24 cellular contexts compared by ENCODE assay signal in the genomic region with DNA sequence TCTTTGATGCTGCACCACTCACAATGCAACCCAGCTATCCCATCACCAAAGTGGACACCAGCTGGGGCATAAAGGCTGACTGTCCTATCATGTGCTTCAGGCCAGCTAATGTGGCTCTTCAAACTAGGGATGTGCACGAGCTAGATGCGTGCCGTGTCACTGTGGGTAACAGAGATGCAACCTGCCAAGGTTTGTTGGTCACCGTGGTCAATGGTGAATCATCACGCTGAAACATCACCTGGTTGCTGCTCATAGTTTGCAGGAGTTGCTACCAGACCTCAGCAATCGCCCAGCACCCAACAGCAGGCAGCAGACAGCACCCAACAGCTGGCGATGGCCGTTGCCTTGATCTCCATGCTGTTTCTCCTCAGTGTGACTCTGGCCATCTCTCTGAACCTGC. TPM values are rescaled to one million over a fixed set of nuclear protein-coding genes. Genes with fewer than 3 reads are reported as not detected.
"Had no signal": no experiment of that assay in that cellular context is flagged by ENCODE, and none has a peak within 500 bp of the region (broad histone marks: within the 10 kb centered on the region; RNA-seq: fewer than 3 reads in every experiment).

No MANE protein-coding gene starts in this region.

- ATAC-seq: activated CD8-positive, alpha-beta memory T cell treated with anti-CD3 and anti-CD28 coated beads, Interleukin-2, amount 10 ng/mL, durations not matched to agents 7 days and 5 days; body of pancreas; natural killer cell had no signal

- H3K9me3 ChIP-seq: prostate gland had no signal

- H3K27ac ChIP-seq: body of pancreas, prostate gland, spleen, upper lobe of left lung had no signal

- H3K4me3 ChIP-seq: body of pancreas, lung, prostate gland, spleen, upper lobe of left lung had no signal

- H3K4me3 Mint-ChIP-seq: activated CD4-positive, alpha-beta memory T cell treated with anti-CD3 and anti-CD28 coated beads for 36 hours; activated CD8-positive, alpha-beta memory T cell treated with anti-CD3 and anti-CD28 coated beads, Interleukin-2, amount 10 ng/mL, durations not matched to agents 7 days and 5 days; activated naive CD4-positive, alpha-beta T cell treated with anti-CD3 and anti-CD28 coated beads, Interleukin-2, amount 50 U/mL, for 24 hours; natural killer cell had no signal

- H3K4me1 ChIP-seq: body of pancreas, prostate gland, spleen, upper lobe of left lung had no signal

- H3K36me3 ChIP-seq: prostate gland, spleen, upper lobe of left lung had no signal

- H3K27ac Mint-ChIP-seq: activated CD4-positive, alpha-beta memory T cell treated with anti-CD3 and anti-CD28 coated beads for 36 hours; activated CD8-positive, alpha-beta memory T cell treated with anti-CD3 and anti-CD28 coated beads, Interleukin-2, amount 10 ng/mL, durations not matched to agents 7 days and 5 days; activated naive CD4-positive, alpha-beta T cell treated with anti-CD3 and anti-CD28 coated beads, Interleukin-2, amount 50 U/mL, for 24 hours; natural killer cell had no signal

- H3K27me3 ChIP-seq: body of pancreas, upper lobe of left lung had no signal

- H3K9me3 Mint-ChIP-seq: natural killer cell had no signal

- DNase-seq: activated CD4-positive, alpha-beta memory T cell treated with anti-CD3 and anti-CD28 coated beads for 36 hours; activated CD4-positive, alpha-beta T cell treated with anti-CD3 and anti-CD28 coated beads for 1 hour; activated CD8-positive, alpha-beta memory T cell treated with anti-CD3 and anti-CD28 coated beads, Interleukin-2, amount 10 ng/mL, durations not matched to agents 7 days and 5 days; activated gamma-delta T cell treated with Interleukin-2 at 50 U/mL for 16 hours; activated T-cell treated with anti-CD3 and anti-CD28 coated beads for 4 hours; anterior cingulate cortex; body of pancreas; caudate nucleus; dermis blood vessel endothelial cell; effector CD8-positive, alpha-beta T cell; erythroblast; foreskin fibroblast; midbrain; natural killer cell; spleen; stimulated activated CD4-positive, alpha-beta T cell treated with anti-CD3 and anti-CD28 coated beads, Interleukin-4, amount 100 ng/mL, for 1 hour; stimulated activated naive CD4-positive, alpha-beta T cell treated with Interleukin-2 at 50 U/mL for 16 hours; T-helper 1 cell; T-helper 9 cell; upper lobe of left lung had no signal

RNA-seq across cellular contexts. Expression of gene PCDHGA1, which starts 2.1 kb away (rescaled TPM):
- total RNA-seq: activated CD4-positive, alpha-beta memory T cell treated with anti-CD3 and anti-CD28 coated beads for 36 hours; activated CD8-positive, alpha-beta memory T cell treated with anti-CD3 and anti-CD28 coated beads, Interleukin-2, amount 10 ng/mL, durations not matched to agents 7 days and 5 days; natural killer cell had no signal

RNA-seq across cellular contexts. Expression of gene PCDHGA2, which starts 10.3 kb away (rescaled TPM):
- total RNA-seq: activated CD4-positive, alpha-beta memory T cell treated with anti-CD3 and anti-CD28 coated beads for 36 hours; activated CD8-positive, alpha-beta memory T cell treated with anti-CD3 and anti-CD28 coated beads, Interleukin-2, amount 10 ng/mL, durations not matched to agents 7 days and 5 days; natural killer cell; osteocyte had no signal

RNA-seq across cellular contexts. Expression of gene PCDHGA3, which starts 15.4 kb away (rescaled TPM):
- total RNA-seq: activated CD4-positive, alpha-beta memory T cell treated with anti-CD3 and anti-CD28 coated beads for 36 hours; natural killer cell; osteocyte had no signal

RNA-seq across cellular contexts. Expression of gene PCDHGB1, which starts 21.7 kb away (rescaled TPM):
- total RNA-seq: activated CD4-positive, alpha-beta memory T cell treated with anti-CD3 and anti-CD28 coated beads for 36 hours; activated CD8-positive, alpha-beta memory T cell treated with anti-CD3 and anti-CD28 coated beads, Interleukin-2, amount 10 ng/mL, durations not matched to agents 7 days and 5 days had no signal
